19 cellular contexts compared by ENCODE assay signal in genomic region chr1:52658795-52659194, GRCh38. TPM values are rescaled to one million over a fixed set of nuclear protein-coding genes. Genes with fewer than 3 reads are reported as not detected.
DNase-seq lines count a peak whose midpoint lies in the region; ATAC-seq and TF ChIP-seq lines count a peak whose summit lies in the region.
"Had no signal": no experiment of that assay in that cellular context is flagged by ENCODE, and none has a peak within 500 bp of the region (broad histone marks: within the 10 kb centered on the region; RNA-seq: fewer than 3 reads in every experiment).

No MANE protein-coding gene starts in this region.

- H3K9me3 Mint-ChIP-seq in GM23338 = no peaks in the 10 kb centered on the region
- H3K9me3 Mint-ChIP-seq: endodermal cell, HFFc6 had no signal

- TF ChIP-seq CTCF in right atrium auricular region (IDR thresholded peaks at IDR 0.05) (no peak), OCI-LY3 (IDR thresholded peaks at IDR 0.05; ENCODE audit: low read depth, low read length) (no peak), mammary epithelial cell (conservative IDR thresholded peaks at IDR 0.05 in 1 of 2, IDR thresholded peaks at IDR 0.05 in 1 of 2; ENCODE audit: extremely low read depth in 1 of 2, insufficient read depth in 1 of 2, low read depth in 1 of 2, low read length in 2 of 2) (no peak), GM23338 (conservative IDR thresholded peaks at IDR 0.05; ENCODE audit: low read depth in 2 of 2) (no peak), hepatocyte (IDR thresholded peaks at IDR 0.05; ENCODE audit: poor library complexity) (no peak), Peyer's patch (IDR thresholded peaks at IDR 0.05) (no peak)

- H3K4me1 ChIP-seq in right atrium auricular region (no peaks in the 10 kb centered on the region), OCI-LY3 (ENCODE audit: low read length) (peaks cover 21% of the 10 kb centered on the region), mammary epithelial cell (ENCODE audit: insufficient read depth, low read length) (peaks cover 34% of the 10 kb centered on the region), GM23338 (ENCODE audit: insufficient read depth) (peaks cover 25% of the 10 kb centered on the region), hepatocyte (ENCODE audit: insufficient read depth) (peaks cover 14% of the 10 kb centered on the region), Peyer's patch (no peaks in the 10 kb centered on the region)
- H3K4me1 ChIP-seq: BE2C had no signal

- peaks cover 2% of the 10 kb centered on the region for H3K27me3 Mint-ChIP-seq in GM23338 (ENCODE audit: insufficient read depth, low read depth, poor library complexity)

- dilution Hi-C loops in mammary epithelial cell (cut with HindIII; ENCODE audit: low sequenced_read_pairs) = loop anchor here (25.0 kb wide), 1 partner anchor 246 kb away; the partner anchor contains the start of genes ORC1 and PRPF38A

- DNase-seq in Right ventricle myocardium inferior (ENCODE audit: missing footprints) (no peak), right atrium auricular region (ENCODE audit: low spot score) (no peak), mammary epithelial cell (peak; percentile 81), GM23338 (ENCODE audit: low spot score) (no peak), hepatocyte (ENCODE audit: low spot score) (no peak), Peyer's patch (no peak)
- DNase-seq in stimulated activated CD8-positive, alpha-beta memory T cell treated with anti-CD3 and anti-CD28 coated beads, Interleukin-4, amount 100 ng/mL, for 48 hours = peak; percentile 52
- DNase-seq: BE2C, EL, endodermal cell, HFFc6, left cardiac atrium, NCI-H1694 treated with DMSO at 0.1 percent for 48 hours, NCI-H82 had no signal

- H3K27ac ChIP-seq in right atrium auricular region (no peak overlapping the region), OCI-LY3 (ENCODE audit: low read length) (peak overlapping the region; percentile 71), mammary epithelial cell (ENCODE audit: insufficient read depth, low read depth, low read length) (peak overlapping the region; percentile 65), GM23338 (ENCODE audit: low read depth) (no peak overlapping the region), hepatocyte (no peak overlapping the region), Peyer's patch (no peak overlapping the region)

- in situ Hi-C loops in mammary epithelial cell (cut with MboI; ENCODE audit: low sequenced_read_pairs in 2 of 2) = no loop called here

- H3F3A ChIP-seq in GM23338 (replicated peaks; ENCODE audit: low read depth) = no peaks in the 10 kb centered on the region

- no TSS peak for BruUV-seq in mammary epithelial cell (replicated peaks; lab: Mats Ljungman, UMichigan)

- no peak for TF ChIP-seq POLR2A in Peyer's patch (IDR thresholded peaks at IDR 0.05)

- H3K4me1 Mint-ChIP-seq in GM23338 = peaks cover 30% of the 10 kb centered on the region

- H3K4me2 ChIP-seq in OCI-LY3 (ENCODE audit: low read length) (peak overlapping the region; percentile 77), mammary epithelial cell (ENCODE audit: insufficient read depth, low read depth, low read length) (no peak overlapping the region), GM23338 (no peak overlapping the region), hepatocyte (no peak overlapping the region)

- H3K9me2 ChIP-seq in GM23338 (ENCODE audit: insufficient read depth) = no peaks in the 10 kb centered on the region
- no peaks in the 10 kb centered on the region for H3K9me2 ChIP-seq in hepatocyte (replicated peaks; ENCODE audit: insufficient read depth)

- H3K4me3 ChIP-seq in right atrium auricular region = no peak overlapping the region
- no peak overlapping the region for H3K4me3 ChIP-seq in OCI-LY3 (ENCODE audit: low read length)
- H3K4me3 ChIP-seq in mammary epithelial cell (replicated peaks in 1 of 3; ENCODE audit: insufficient read depth in 1 of 3, low read depth in 2 of 3, low read length in 3 of 3) = no peak overlapping the region
- H3K4me3 ChIP-seq in GM23338 = no peak overlapping the region
- no peak overlapping the region for H3K4me3 ChIP-seq in hepatocyte
- H3K4me3 ChIP-seq in Peyer's patch = no peak overlapping the region

- no peak overlapping the region for H3K4me3 Mint-ChIP-seq in GM23338
- H3K4me3 Mint-ChIP-seq: endodermal cell, HFFc6 had no signal

- H3K36me3 Mint-ChIP-seq in GM23338 (ENCODE audit: low read depth) = no peaks in the 10 kb centered on the region

- CTCF ChIA-PET in mammary epithelial cell (lab: Charles Lee; ENCODE audit: low non-redundant PET) = no interaction called here

- H3K9ac ChIP-seq in OCI-LY3 (ENCODE audit: low read length) (no peak overlapping the region), mammary epithelial cell (ENCODE audit: insufficient read depth, low read length) (no peak overlapping the region)

- intact Hi-C loops in Right ventricle myocardium inferior (cut with DNase I) (no loop called here), mammary epithelial cell (cut with micrococcal nuclease) (no loop called here)

- H3K27me3 ChIP-seq in right atrium auricular region = no peaks in the 10 kb centered on the region
- no peaks in the 10 kb centered on the region for H3K27me3 ChIP-seq in OCI-LY3 (ENCODE audit: low read depth, low read length)
- no peaks in the 10 kb centered on the region for H3K27me3 ChIP-seq in mammary epithelial cell (ENCODE audit: insufficient read depth, low read length)
- H3K27me3 ChIP-seq in GM23338 (ENCODE audit: insufficient read depth) = no peaks in the 10 kb centered on the region
- no peaks in the 10 kb centered on the region for H3K27me3 ChIP-seq in hepatocyte
- no peaks in the 10 kb centered on the region for H3K27me3 ChIP-seq in Peyer's patch
- H3K27me3 ChIP-seq: BE2C had no signal

- no peaks in the 10 kb centered on the region for H4K20me1 ChIP-seq in OCI-LY3 (ENCODE audit: insufficient read depth, low read length)
- no peaks in the 10 kb centered on the region for H4K20me1 ChIP-seq in mammary epithelial cell (ENCODE audit: insufficient read depth, low read length)
- H4K20me1 ChIP-seq in GM23338 (replicated peaks; ENCODE audit: insufficient read depth) = no peaks in the 10 kb centered on the region
- no peaks in the 10 kb centered on the region for H4K20me1 ChIP-seq in hepatocyte (ENCODE audit: insufficient read depth, poor library complexity, severe bottlenecking)

- H3K36me3 ChIP-seq in right atrium auricular region (no peaks in the 10 kb centered on the region), OCI-LY3 (replicated peaks; ENCODE audit: low read depth, low read length) (no peaks in the 10 kb centered on the region), mammary epithelial cell (ENCODE audit: insufficient read depth, low read length) (no peaks in the 10 kb centered on the region), GM23338 (ENCODE audit: insufficient read depth) (no peaks in the 10 kb centered on the region), hepatocyte (replicated peaks; ENCODE audit: insufficient read depth, low read depth) (no peaks in the 10 kb centered on the region), Peyer's patch (no peaks in the 10 kb centered on the region)
- H3K36me3 ChIP-seq: BE2C had no signal

- H2AFZ ChIP-seq in OCI-LY3 (ENCODE audit: low read depth, low read length) (no peak overlapping the region), mammary epithelial cell (ENCODE audit: low read depth, low read length) (no peak overlapping the region), GM23338 (no peak overlapping the region), hepatocyte (no peak overlapping the region)

- H3K9me3 ChIP-seq in right atrium auricular region (no peaks in the 10 kb centered on the region), OCI-LY3 (ENCODE audit: insufficient read depth, low read length) (no peaks in the 10 kb centered on the region), mammary epithelial cell (replicated peaks; ENCODE audit: insufficient read depth, low read length) (no peaks in the 10 kb centered on the region), hepatocyte (ENCODE audit: low read depth) (no peaks in the 10 kb centered on the region), Peyer's patch (no peaks in the 10 kb centered on the region)
- H3K9me3 ChIP-seq: BE2C had no signal

- H3K27ac Mint-ChIP-seq in GM23338 = no peak overlapping the region
- H3K27ac Mint-ChIP-seq: endodermal cell, HFFc6 had no signal

- 94% methylated on average over 1 of the region's 1 CpG for WGBS in mammary epithelial cell (ENCODE audit: low coverage, missing lambda C conversion rate)
- WGBS in hepatocyte (ENCODE audit: low lambda C conversion rate, missing lambda C conversion rate) = 92% methylated on average over 1 of the region's 1 CpG

- no peaks in the 10 kb centered on the region for H3K79me2 ChIP-seq in OCI-LY3 (ENCODE audit: low read length)
- no peaks in the 10 kb centered on the region for H3K79me2 ChIP-seq in mammary epithelial cell (ENCODE audit: insufficient read depth, low read length)
- H3K79me2 ChIP-seq in GM23338 (replicated peaks; ENCODE audit: insufficient read depth) = no peaks in the 10 kb centered on the region
- H3K79me2 ChIP-seq in hepatocyte = no peaks in the 10 kb centered on the region

- ATAC-seq in Right ventricle myocardium inferior = peak; percentile 50
- no peak for ATAC-seq in GM23338
- ATAC-seq: HepG2 had no signal

RNA-seq across cellular contexts. Expression of gene SHISAL2A, which starts 25.8 kb away (rescaled TPM):
- total RNA-seq in Right ventricle myocardium inferior = not detected
- total RNA-seq in right atrium auricular region = not detected
- under 1 TPM; under 0.01 to 0.31 TPM for total RNA-seq in mammary epithelial cell
- not detected for polyA plus RNA-seq in mammary epithelial cell
- polyA minus RNA-seq in mammary epithelial cell = not detected
- 0.10 TPM in 1 of 2 replicates, not detected in the other for total RNA-seq in GM23338 (2014; rRNA removed; shearing (Covaris generic))
- 1.2 and 1.7 TPM in 2 replicates for polyA plus RNA-seq in GM23338 (2016; fragmentation: Nextera tagmentation; extraction: Ambion mirVana)
- 0.47 and 1.5 TPM in 2 replicates for total RNA-seq in hepatocyte
- 0.89 and 0.97 TPM in 2 replicates for polyA plus RNA-seq in hepatocyte
- total RNA-seq in Peyer's patch = 1 to 10 TPM in 2 of 4 donors, under 1 TPM in 1, not detected in 1; 0.88 to 7.4 (median 1.7) TPM
- total RNA-seq: glomerular endothelial cell, HepG2, HFFc6, omental fat pad, subcutaneous adipose tissue had no signal
- polyA plus RNA-seq: HepG2 had no signal

RNA-seq across cellular contexts. Expression of gene COA7, which starts 39.4 kb away (rescaled TPM):
- total RNA-seq in Right ventricle myocardium inferior (21.6 TPM), right atrium auricular region (10 to 100 TPM in 1 of 2 donors, 1 to 10 TPM in 1; 8.7 to 10.6 TPM), mammary epithelial cell (10 to 100 TPM; 13.8 to 33.0 TPM), hepatocyte (14.8 and 19.0 TPM in 2 replicates), Peyer's patch (10 to 100 TPM in 1 of 4 donors, 1 to 10 TPM in 3; 5.9 to 17.0 (median 9.4) TPM)
- polyA plus RNA-seq in mammary epithelial cell (21.6 TPM), GM23338 (2016; fragmentation: Nextera tagmentation; extraction: Ambion mirVana) (16.9 and 19.7 TPM in 2 replicates), hepatocyte (8.9 and 9.0 TPM in 2 replicates)
- 32.1 TPM for polyA minus RNA-seq in mammary epithelial cell
- 27.5 and 33.5 TPM in 2 replicates for total RNA-seq in GM23338 (2014; rRNA removed; shearing (Covaris generic))

RNA-seq across cellular contexts. Expression of gene GPX7, which starts 56.6 kb away (rescaled TPM):
- total RNA-seq in Right ventricle myocardium inferior (4.7 TPM), right atrium auricular region (10 to 100 TPM; 12.0 to 17.6 TPM), mammary epithelial cell (10 to 100 TPM in 1 of 2 donors, 1 to 10 TPM in 1; 1.5 to 23.5 TPM), hepatocyte (76.3 and 78.9 TPM in 2 replicates), Peyer's patch (1 to 10 TPM in 3 of 4 donors, not detected in 1; 1.4 to 6.2 (median 2.0) TPM)
- polyA plus RNA-seq in mammary epithelial cell (1.9 TPM), GM23338 (2016; fragmentation: Nextera tagmentation; extraction: Ambion mirVana) (10.4 and 12.8 TPM in 2 replicates), hepatocyte (56.4 and 58.0 TPM in 2 replicates)
- polyA minus RNA-seq in mammary epithelial cell = 0.78 TPM
- 19.8 and 20.9 TPM in 2 replicates for total RNA-seq in GM23338 (2014; rRNA removed; shearing (Covaris generic))

Comparison
In these comparisons a context has a peak if more than half of its experiments do, and no peak if none do; other contexts are left out.
1. DNase-seq: peak in mammary epithelial cell (single experiment) and stimulated activated CD8-positive, alpha-beta memory T cell treated with anti-CD3 and anti-CD28 coated beads, Interleukin-4, amount 100 ng/mL, for 48 hours (single experiment); none in Right ventricle myocardium inferior (single experiment), right atrium auricular region (single experiment), GM23338 (single experiment), hepatocyte (single experiment) and Peyer's patch (0 of 3).
2. H3K27ac ChIP-seq: peak in OCI-LY3 (single experiment) and mammary epithelial cell (single experiment); none in right atrium auricular region (0 of 2), GM23338 (single experiment), hepatocyte (single experiment) and Peyer's patch (0 of 4).